Comparison of ENCODE assay signal across 18 cellular contexts in genomic region chr1:6535214-6535613, GRCh38. TPM values are rescaled to one million over a fixed set of nuclear protein-coding genes. Genes with fewer than 3 reads are reported as not detected.
DNase-seq lines count a peak whose midpoint lies in the region; ATAC-seq and TF ChIP-seq lines count a peak whose summit lies in the region.
"Had no signal": no experiment of that assay in that cellular context is flagged by ENCODE, and none has a peak within 500 bp of the region (broad histone marks: within the 10 kb centered on the region; RNA-seq: fewer than 3 reads in every experiment).

No MANE protein-coding gene starts in this region.

- no peak for ATAC-seq in CD4-positive, CD25-positive, alpha-beta regulatory T cell (ENCODE audit: low read depth in 2 of 2)
- no peak for ATAC-seq in SK-N-SH treated with all-trans-retinoic acid at 6 μM for 48 hours
- ATAC-seq: GM23338, Panc1 had no signal

- peaks cover 41% of the 10 kb centered on the region for H3K36me3 Mint-ChIP-seq in activated CD4-positive, alpha-beta memory T cell treated with anti-CD3 and anti-CD28 coated beads, Interleukin-2, amount 10 ng/mL, durations not matched to agents 7 days and 5 days (ENCODE audit: low read depth)
- peaks cover 30% of the 10 kb centered on the region for H3K36me3 Mint-ChIP-seq in activated CD4-positive, alpha-beta memory T cell treated with anti-CD3 and anti-CD28 coated beads for 36 hours
- H3K36me3 Mint-ChIP-seq in CD4-positive, CD25-positive, alpha-beta regulatory T cell: peaks cover 46% of the 10 kb centered on the region
- peaks cover 86% of the 10 kb centered on the region for H3K36me3 Mint-ChIP-seq in dendritic cell treated with granulocyte-macrophage colony-stimulating factor and Interleukin-4, amounts not matched to agents 40 ng/mL and 50 ng/mL, for 4 days (ENCODE audit: low read depth)
- H3K36me3 Mint-ChIP-seq in neural crest cell (ENCODE audit: low read depth) (peaks cover 7% of the 10 kb centered on the region), progenitor cell of endocrine pancreas (ENCODE audit: insufficient read depth) (peaks cover 17% of the 10 kb centered on the region)

- no peaks in the 10 kb centered on the region for H3K9me3 Mint-ChIP-seq in activated CD4-positive, alpha-beta memory T cell treated with anti-CD3 and anti-CD28 coated beads, Interleukin-2, amount 10 ng/mL, durations not matched to agents 7 days and 5 days
- H3K9me3 Mint-ChIP-seq in activated CD4-positive, alpha-beta memory T cell treated with anti-CD3 and anti-CD28 coated beads for 36 hours: no peaks in the 10 kb centered on the region
- H3K9me3 Mint-ChIP-seq in CD4-positive, CD25-positive, alpha-beta regulatory T cell: no peaks in the 10 kb centered on the region
- H3K9me3 Mint-ChIP-seq in dendritic cell treated with granulocyte-macrophage colony-stimulating factor and Interleukin-4, amounts not matched to agents 40 ng/mL and 50 ng/mL, for 4 days: no peaks in the 10 kb centered on the region
- H3K9me3 Mint-ChIP-seq in neural crest cell (no peaks in the 10 kb centered on the region), progenitor cell of endocrine pancreas (ENCODE audit: low read depth) (no peaks in the 10 kb centered on the region)
- H3K9me3 Mint-ChIP-seq: GM23338 had no signal

- no peaks in the 10 kb centered on the region for H3K27me3 Mint-ChIP-seq in activated CD4-positive, alpha-beta memory T cell treated with anti-CD3 and anti-CD28 coated beads, Interleukin-2, amount 10 ng/mL, durations not matched to agents 7 days and 5 days
- H3K27me3 Mint-ChIP-seq in activated CD4-positive, alpha-beta memory T cell treated with anti-CD3 and anti-CD28 coated beads for 36 hours: no peaks in the 10 kb centered on the region
- no peaks in the 10 kb centered on the region for H3K27me3 Mint-ChIP-seq in CD4-positive, CD25-positive, alpha-beta regulatory T cell
- no peaks in the 10 kb centered on the region for H3K27me3 Mint-ChIP-seq in dendritic cell treated with granulocyte-macrophage colony-stimulating factor and Interleukin-4, amounts not matched to agents 40 ng/mL and 50 ng/mL, for 4 days
- H3K27me3 Mint-ChIP-seq in neural crest cell (ENCODE audit: low read depth): no peaks in the 10 kb centered on the region
- no peaks in the 10 kb centered on the region for H3K27me3 Mint-ChIP-seq in progenitor cell of endocrine pancreas

- H3K4me1 Mint-ChIP-seq in activated CD4-positive, alpha-beta memory T cell treated with anti-CD3 and anti-CD28 coated beads, Interleukin-2, amount 10 ng/mL, durations not matched to agents 7 days and 5 days: peaks cover 2% of the 10 kb centered on the region
- H3K4me1 Mint-ChIP-seq in activated CD4-positive, alpha-beta memory T cell treated with anti-CD3 and anti-CD28 coated beads for 36 hours (ENCODE audit: low read depth): peaks cover 3% of the 10 kb centered on the region
- peaks cover 0 to 24% (median 9%) of the 10 kb centered on the region in 4 donors for H3K4me1 Mint-ChIP-seq in CD4-positive, CD25-positive, alpha-beta regulatory T cell
- peaks cover 6% of the 10 kb centered on the region for H3K4me1 Mint-ChIP-seq in dendritic cell treated with granulocyte-macrophage colony-stimulating factor and Interleukin-4, amounts not matched to agents 40 ng/mL and 50 ng/mL, for 4 days (ENCODE audit: low read depth)
- H3K4me1 Mint-ChIP-seq in neural crest cell (no peaks in the 10 kb centered on the region), progenitor cell of endocrine pancreas (ENCODE audit: low read depth) (no peaks in the 10 kb centered on the region)
- H3K4me1 Mint-ChIP-seq: GM23338 had no signal

- no peak for TF ChIP-seq CTCF in neural crest cell (conservative IDR thresholded peaks at IDR 0.05)
- no peak for TF ChIP-seq CTCF in progenitor cell of endocrine pancreas (IDR thresholded peaks at IDR 0.05; ENCODE audit: unreplicated experiment)

- intact Hi-C loops in activated CD4-positive, alpha-beta memory T cell treated with anti-CD3 and anti-CD28 coated beads for 36 hours (cut with micrococcal nuclease): no loop called here
- intact Hi-C loops in dendritic cell treated with granulocyte-macrophage colony-stimulating factor and Interleukin-4, amounts not matched to agents 40 ng/mL and 50 ng/mL, for 4 days (cut with micrococcal nuclease): no loop called here

- no peaks in the 10 kb centered on the region for H3K9me3 ChIP-seq in CD4-positive, CD25-positive, alpha-beta regulatory T cell (ENCODE audit: control insufficient read depth in 2 of 2, low read length in 2 of 2)
- H3K9me3 ChIP-seq: BLaER1 treated with 17β-estradiol and CSF1 and Interleukin-3, amounts not matched to agents 10 nM and 100 nM had no signal

- POLR2A ChIA-PET in activated CD4-positive, alpha-beta memory T cell treated with anti-CD3 and anti-CD28 coated beads, Interleukin-2, amount 10 ng/mL, durations not matched to agents 7 days and 5 days (lab: Charles Lee): interaction anchor here (1.3 kb wide), 1 partner anchor 52 kb away, joined by 3 read pairs; no protein-coding TSS in a partner anchor
- POLR2A ChIA-PET in activated CD4-positive, alpha-beta memory T cell treated with anti-CD3 and anti-CD28 coated beads for 36 hours (lab: Charles Lee): no interaction called here

- peak overlapping the region; percentile 20 for H3K27ac ChIP-seq in CD4-positive, CD25-positive, alpha-beta regulatory T cell (ENCODE audit: insufficient read depth, low read length, poor library complexity, severe bottlenecking)
- H3K27ac ChIP-seq: BLaER1 treated with 17β-estradiol and CSF1 and Interleukin-3, amounts not matched to agents 10 nM and 100 nM had no signal

- H3K27ac Mint-ChIP-seq in activated CD4-positive, alpha-beta memory T cell treated with anti-CD3 and anti-CD28 coated beads, Interleukin-2, amount 10 ng/mL, durations not matched to agents 7 days and 5 days: peak overlapping the region; percentile 55
- H3K27ac Mint-ChIP-seq in activated CD4-positive, alpha-beta memory T cell treated with anti-CD3 and anti-CD28 coated beads for 36 hours: no peak overlapping the region
- H3K27ac Mint-ChIP-seq in CD4-positive, CD25-positive, alpha-beta regulatory T cell: peak overlapping the region; percentile 73 to 92 (median 82)
- H3K27ac Mint-ChIP-seq in dendritic cell treated with granulocyte-macrophage colony-stimulating factor and Interleukin-4, amounts not matched to agents 40 ng/mL and 50 ng/mL, for 4 days: peak overlapping the region; percentile 51
- H3K27ac Mint-ChIP-seq in neural crest cell (ENCODE audit: unreplicated experiment) (peak overlapping the region; percentile 31), progenitor cell of endocrine pancreas (no peak overlapping the region)
- H3K27ac Mint-ChIP-seq: GM23338 had no signal

- H3K27me3 ChIP-seq in CD4-positive, CD25-positive, alpha-beta regulatory T cell (ENCODE audit: control insufficient read depth, insufficient read depth, low read length): no peaks in the 10 kb centered on the region
- H3K27me3 ChIP-seq: BLaER1 treated with 17β-estradiol and CSF1 and Interleukin-3, amounts not matched to agents 10 nM and 100 nM had no signal

- H3K4me3 Mint-ChIP-seq in activated CD4-positive, alpha-beta memory T cell treated with anti-CD3 and anti-CD28 coated beads, Interleukin-2, amount 10 ng/mL, durations not matched to agents 7 days and 5 days: no peak overlapping the region
- H3K4me3 Mint-ChIP-seq in activated CD4-positive, alpha-beta memory T cell treated with anti-CD3 and anti-CD28 coated beads for 36 hours: no peak overlapping the region
- H3K4me3 Mint-ChIP-seq in CD4-positive, CD25-positive, alpha-beta regulatory T cell: no peak overlapping the region
- H3K4me3 Mint-ChIP-seq in dendritic cell treated with granulocyte-macrophage colony-stimulating factor and Interleukin-4, amounts not matched to agents 40 ng/mL and 50 ng/mL, for 4 days: no peak overlapping the region
- H3K4me3 Mint-ChIP-seq in neural crest cell: no peak overlapping the region
- no peak overlapping the region for H3K4me3 Mint-ChIP-seq in progenitor cell of endocrine pancreas (ENCODE audit: low read depth)
- H3K4me3 Mint-ChIP-seq: GM23338 had no signal

- peaks cover 48% of the 10 kb centered on the region for H3K36me3 ChIP-seq in CD4-positive, CD25-positive, alpha-beta regulatory T cell (ENCODE audit: control insufficient read depth, insufficient read depth, low read length)

- CTCF ChIA-PET in activated CD4-positive, alpha-beta memory T cell treated with anti-CD3 and anti-CD28 coated beads, Interleukin-2, amount 10 ng/mL, durations not matched to agents 7 days and 5 days (lab: Charles Lee): interaction anchor here (5.8 kb wide), 1 partner anchor 19 kb away, joined by 22 read pairs; the partner anchor contains the start of gene NOL9
- CTCF ChIA-PET in activated CD4-positive, alpha-beta memory T cell treated with anti-CD3 and anti-CD28 coated beads for 36 hours (lab: Charles Lee): interaction anchor here (1.2 kb wide), 1 partner anchor 19 kb away, joined by 3 read pairs; the partner anchor contains the start of gene NOL9

- H3K4me1 ChIP-seq in CD4-positive, CD25-positive, alpha-beta regulatory T cell (ENCODE audit: control insufficient read depth, insufficient read depth, low read length, poor library complexity, severe bottlenecking): no peaks in the 10 kb centered on the region

- no peak for DNase-seq in activated CD4-positive, alpha-beta memory T cell treated with anti-CD3 and anti-CD28 coated beads, Interleukin-2, amount 10 ng/mL, durations not matched to agents 7 days and 5 days
- no peak for DNase-seq in activated CD4-positive, alpha-beta memory T cell treated with anti-CD3 and anti-CD28 coated beads for 36 hours
- no peak for DNase-seq in CD4-positive, CD25-positive, alpha-beta regulatory T cell
- no peak for DNase-seq in neural crest cell (ENCODE audit: low read depth, low spot score)
- DNase-seq in T-helper 9 cell: no peak
- DNase-seq in progenitor cell of endocrine pancreas (ENCODE audit: low spot score, unreplicated experiment): no peak
- DNase-seq: IMR-90, NCI-H1417, NCI-H2029, NCI-H2171 treated with DMSO at 0.1 percent for 48 hours, NCI-H510A had no signal

- no peak overlapping the region for H3K4me3 ChIP-seq in CD4-positive, CD25-positive, alpha-beta regulatory T cell (ENCODE audit: low read depth, low read length)
- H3K4me3 ChIP-seq: BLaER1 treated with 17β-estradiol and CSF1 and Interleukin-3, amounts not matched to agents 10 nM and 100 nM; GM23338 had no signal

RNA-seq across cellular contexts. Expression of gene NOL9, which starts 19.1 kb away (rescaled TPM):
- 10 to 100 TPM; 39.1 to 40.8 TPM for total RNA-seq in activated CD4-positive, alpha-beta memory T cell treated with anti-CD3 and anti-CD28 coated beads, Interleukin-2, amount 10 ng/mL, durations not matched to agents 7 days and 5 days
- total RNA-seq in activated CD4-positive, alpha-beta memory T cell treated with anti-CD3 and anti-CD28 coated beads for 36 hours: 10 to 100 TPM; 29.8 to 32.5 TPM
- total RNA-seq in CD4-positive, CD25-positive, alpha-beta regulatory T cell: 74.7 TPM
- 10 to 100 TPM; 11.0 to 23.0 (median 18.9) TPM for polyA plus RNA-seq in CD4-positive, CD25-positive, alpha-beta regulatory T cell
- 47.2 and 52.4 TPM in 2 replicates for total RNA-seq in neural crest cell
- 44.1 and 49.5 TPM in 2 replicates for total RNA-seq in progenitor cell of endocrine pancreas

RNA-seq across cellular contexts. Expression of gene TAS1R1, which starts 19.9 kb away (rescaled TPM):
- under 1 TPM in 1 of 2 experiments, not detected in 1; 0.08 TPM for total RNA-seq in activated CD4-positive, alpha-beta memory T cell treated with anti-CD3 and anti-CD28 coated beads, Interleukin-2, amount 10 ng/mL, durations not matched to agents 7 days and 5 days
- not detected for total RNA-seq in activated CD4-positive, alpha-beta memory T cell treated with anti-CD3 and anti-CD28 coated beads for 36 hours
- total RNA-seq in CD4-positive, CD25-positive, alpha-beta regulatory T cell: not detected
- polyA plus RNA-seq in CD4-positive, CD25-positive, alpha-beta regulatory T cell: under 1 TPM in 1 of 4 donors, not detected in 3; 0.09 TPM
- total RNA-seq in neural crest cell (not detected in 2 replicates), progenitor cell of endocrine pancreas (not detected in 2 replicates)
- total RNA-seq: A172, Daoy, GM23338, IMR-90 had no signal

RNA-seq across cellular contexts. Expression of gene PLEKHG5, which starts 43.7 kb away (rescaled TPM):
- total RNA-seq in activated CD4-positive, alpha-beta memory T cell treated with anti-CD3 and anti-CD28 coated beads, Interleukin-2, amount 10 ng/mL, durations not matched to agents 7 days and 5 days: 1 to 10 TPM; 1.7 to 2.3 TPM
- 1 to 10 TPM; 2.1 to 2.2 TPM for total RNA-seq in activated CD4-positive, alpha-beta memory T cell treated with anti-CD3 and anti-CD28 coated beads for 36 hours
- total RNA-seq in CD4-positive, CD25-positive, alpha-beta regulatory T cell: 5.0 TPM
- polyA plus RNA-seq in CD4-positive, CD25-positive, alpha-beta regulatory T cell: 1 to 10 TPM in 1 of 4 donors, under 1 TPM in 2, not detected in 1; 0.65 to 1.0 (median 0.68) TPM
- total RNA-seq in neural crest cell (28.9 and 31.7 TPM in 2 replicates), progenitor cell of endocrine pancreas (72.3 and 77.0 TPM in 2 replicates)

RNA-seq across cellular contexts. Expression of gene ZBTB48, which starts 44.6 kb away (rescaled TPM):
- 10 to 100 TPM; 33.2 to 42.3 TPM for total RNA-seq in activated CD4-positive, alpha-beta memory T cell treated with anti-CD3 and anti-CD28 coated beads, Interleukin-2, amount 10 ng/mL, durations not matched to agents 7 days and 5 days
- total RNA-seq in activated CD4-positive, alpha-beta memory T cell treated with anti-CD3 and anti-CD28 coated beads for 36 hours: 10 to 100 TPM; 24.6 to 28.1 TPM
- 41.8 TPM for total RNA-seq in CD4-positive, CD25-positive, alpha-beta regulatory T cell
- 10 to 100 TPM; 18.6 to 24.8 (median 21.9) TPM for polyA plus RNA-seq in CD4-positive, CD25-positive, alpha-beta regulatory T cell
- 35.7 and 41.0 TPM in 2 replicates for total RNA-seq in neural crest cell
- 49.7 and 55.9 TPM in 2 replicates for total RNA-seq in progenitor cell of endocrine pancreas

Comparison
In these comparisons a context has a peak if more than half of its experiments do, and no peak if none do; other contexts are left out.
1. H3K27ac Mint-ChIP-seq: peak in activated CD4-positive, alpha-beta memory T cell treated with anti-CD3 and anti-CD28 coated beads, Interleukin-2, amount 10 ng/mL, durations not matched to agents 7 days and 5 days (single experiment), CD4-positive, CD25-positive, alpha-beta regulatory T cell (3 of 3), dendritic cell treated with granulocyte-macrophage colony-stimulating factor and Interleukin-4, amounts not matched to agents 40 ng/mL and 50 ng/mL, for 4 days (single experiment) and neural crest cell (single experiment); none in activated CD4-positive, alpha-beta memory T cell treated with anti-CD3 and anti-CD28 coated beads for 36 hours (single experiment) and progenitor cell of endocrine pancreas (single experiment).